18 cellular contexts compared by ENCODE assay signal in genomic region chr13:73138967-73139491, GRCh38.
DNase-seq lines count a peak whose midpoint lies in the region; ATAC-seq and TF ChIP-seq lines count a peak whose summit lies in the region.
"Had no signal": no experiment of that assay in that cellular context is flagged by ENCODE, and none has a peak within 500 bp of the region (broad histone marks: within the 10 kb centered on the region; RNA-seq: fewer than 3 reads in every experiment).

No MANE protein-coding gene starts in this region.

- peak overlapping the region; percentile 77 to 91 (median 85) for H3K27ac ChIP-seq in stomach
- H3K27ac ChIP-seq: C4-2B had no signal

- H3K36me3 Mint-ChIP-seq in activated CD4-positive, alpha-beta memory T cell treated with anti-CD3 and anti-CD28 coated beads, Interleukin-2, amount 10 ng/mL, durations not matched to agents 7 days and 5 days (ENCODE audit: low read depth), result no peaks in the 10 kb centered on the region

- H3K4me3 Mint-ChIP-seq in activated CD4-positive, alpha-beta memory T cell treated with anti-CD3 and anti-CD28 coated beads, Interleukin-2, amount 10 ng/mL, durations not matched to agents 7 days and 5 days, result no peak overlapping the region
- H3K4me3 Mint-ChIP-seq: T-helper 17 cell had no signal

- TF ChIP-seq CTCF in stomach (IDR thresholded peaks at IDR 0.05), result no peak

- H3K9me3 Mint-ChIP-seq in activated CD4-positive, alpha-beta memory T cell treated with anti-CD3 and anti-CD28 coated beads, Interleukin-2, amount 10 ng/mL, durations not matched to agents 7 days and 5 days, result no peaks in the 10 kb centered on the region

- peak; percentile 79 for ATAC-seq in left colon
- ATAC-seq: T-helper 17 cell had no signal

- intact Hi-C loops in left colon (cut with DNase I, micrococcal nuclease), result no loop called here
- intact Hi-C loops in stomach (cut with DNase I; ENCODE audit: low total_unique reads), result no loop called here

- H3K36me3 ChIP-seq in stomach, result no peaks in the 10 kb centered on the region

- DNase-seq in DMS153 (lab: John Stamatoyannopoulos, UW) (peak; percentile 44), DMS153 treated with DMSO at 0.1 percent for 48 hours (lab: John Stamatoyannopoulos, UW; ENCODE audit: unreplicated experiment) (no peak), NCI-H748 (lab: John Stamatoyannopoulos, UW; ENCODE audit: unreplicated experiment) (peak; percentile 79), left colon (peak; percentile 25 to 48), stomach (no peak), NCI-H82 treated with DMSO at 0.1 percent for 48 hours (lab: John Stamatoyannopoulos, UW; ENCODE audit: unreplicated experiment) (no peak), SKM-1 (lab: John Stamatoyannopoulos, UW; ENCODE audit: unreplicated experiment) (no peak)
- DNase-seq in activated CD4-positive, alpha-beta memory T cell treated with anti-CD3 and anti-CD28 coated beads, Interleukin-2, amount 10 ng/mL, durations not matched to agents 7 days and 5 days, result no peak
- DNase-seq: 8988T; activated CD4-positive, CD25-positive, alpha-beta regulatory T cell treated with anti-CD3 and anti-CD28 coated beads, Interleukin-2, amount 50 U/mL, for 72 hours; activated naive CD4-positive, alpha-beta T cell treated with Interleukin-2 at 50 U/mL for 16 hours; effector memory CD4-positive, alpha-beta T cell; foreskin melanocyte; KBM-7; occipital lobe; stimulated activated naive CD4-positive, alpha-beta T cell treated with Interleukin-2 at 50 U/mL for 16 hours; T-helper 17 cell had no signal

- H3K4me3 ChIP-seq in stomach, result no peak overlapping the region

- no peaks in the 10 kb centered on the region for H3K4me1 Mint-ChIP-seq in activated CD4-positive, alpha-beta memory T cell treated with anti-CD3 and anti-CD28 coated beads, Interleukin-2, amount 10 ng/mL, durations not matched to agents 7 days and 5 days
- H3K4me1 Mint-ChIP-seq: T-helper 17 cell had no signal

- H3K4me1 ChIP-seq in stomach, result peaks cover 13 to 47% (median 29%) of the 10 kb centered on the region in 4 donors

- no peaks in the 10 kb centered on the region for H3K9me3 ChIP-seq in stomach

- POLR2A ChIA-PET in activated CD4-positive, alpha-beta memory T cell treated with anti-CD3 and anti-CD28 coated beads, Interleukin-2, amount 10 ng/mL, durations not matched to agents 7 days and 5 days (lab: Charles Lee), result no interaction called here

- CTCF ChIA-PET in activated CD4-positive, alpha-beta memory T cell treated with anti-CD3 and anti-CD28 coated beads, Interleukin-2, amount 10 ng/mL, durations not matched to agents 7 days and 5 days (lab: Charles Lee), result no interaction called here

- no peak for TF ChIP-seq POLR2A in stomach (IDR thresholded peaks at IDR 0.05)

- WGBS in stomach, 5 donors, result 24 to 46% (median 37%) methylated on average over 4 of the region's 4 CpGs

- no peaks in the 10 kb centered on the region for H3K27me3 ChIP-seq in stomach

- H3K27ac Mint-ChIP-seq in activated CD4-positive, alpha-beta memory T cell treated with anti-CD3 and anti-CD28 coated beads, Interleukin-2, amount 10 ng/mL, durations not matched to agents 7 days and 5 days, result no peak overlapping the region
- H3K27ac Mint-ChIP-seq: T-helper 17 cell had no signal

- no peak for TF ChIP-seq EP300 in stomach (IDR thresholded peaks at IDR 0.05)

- peaks cover 2% of the 10 kb centered on the region for H3K27me3 Mint-ChIP-seq in activated CD4-positive, alpha-beta memory T cell treated with anti-CD3 and anti-CD28 coated beads, Interleukin-2, amount 10 ng/mL, durations not matched to agents 7 days and 5 days

Comparison
In these comparisons a context has a peak if more than half of its experiments do, and no peak if none do; other contexts are left out.
1. DNase-seq: peak in DMS153 (single experiment), NCI-H748 (single experiment) and left colon (2 of 2); none in DMS153 treated with DMSO at 0.1 percent for 48 hours (single experiment), stomach (single experiment), NCI-H82 treated with DMSO at 0.1 percent for 48 hours (single experiment), activated CD4-positive, alpha-beta memory T cell treated with anti-CD3 and anti-CD28 coated beads, Interleukin-2, amount 10 ng/mL, durations not matched to agents 7 days and 5 days (single experiment) and SKM-1 (single experiment).